1 cellular context compared by ENCODE assay signal in genomic region chr18:24672165-24672950, GRCh38.
TF ChIP-seq lines count a peak whose summit lies in the region.

No MANE protein-coding gene starts in this region.

TF ChIP-seq in GM12878, 131 proteins besides CTCF, POLR2A, EP300 and RAD21 (continued from another document):
- TF ChIP-seq, protein P1, sequence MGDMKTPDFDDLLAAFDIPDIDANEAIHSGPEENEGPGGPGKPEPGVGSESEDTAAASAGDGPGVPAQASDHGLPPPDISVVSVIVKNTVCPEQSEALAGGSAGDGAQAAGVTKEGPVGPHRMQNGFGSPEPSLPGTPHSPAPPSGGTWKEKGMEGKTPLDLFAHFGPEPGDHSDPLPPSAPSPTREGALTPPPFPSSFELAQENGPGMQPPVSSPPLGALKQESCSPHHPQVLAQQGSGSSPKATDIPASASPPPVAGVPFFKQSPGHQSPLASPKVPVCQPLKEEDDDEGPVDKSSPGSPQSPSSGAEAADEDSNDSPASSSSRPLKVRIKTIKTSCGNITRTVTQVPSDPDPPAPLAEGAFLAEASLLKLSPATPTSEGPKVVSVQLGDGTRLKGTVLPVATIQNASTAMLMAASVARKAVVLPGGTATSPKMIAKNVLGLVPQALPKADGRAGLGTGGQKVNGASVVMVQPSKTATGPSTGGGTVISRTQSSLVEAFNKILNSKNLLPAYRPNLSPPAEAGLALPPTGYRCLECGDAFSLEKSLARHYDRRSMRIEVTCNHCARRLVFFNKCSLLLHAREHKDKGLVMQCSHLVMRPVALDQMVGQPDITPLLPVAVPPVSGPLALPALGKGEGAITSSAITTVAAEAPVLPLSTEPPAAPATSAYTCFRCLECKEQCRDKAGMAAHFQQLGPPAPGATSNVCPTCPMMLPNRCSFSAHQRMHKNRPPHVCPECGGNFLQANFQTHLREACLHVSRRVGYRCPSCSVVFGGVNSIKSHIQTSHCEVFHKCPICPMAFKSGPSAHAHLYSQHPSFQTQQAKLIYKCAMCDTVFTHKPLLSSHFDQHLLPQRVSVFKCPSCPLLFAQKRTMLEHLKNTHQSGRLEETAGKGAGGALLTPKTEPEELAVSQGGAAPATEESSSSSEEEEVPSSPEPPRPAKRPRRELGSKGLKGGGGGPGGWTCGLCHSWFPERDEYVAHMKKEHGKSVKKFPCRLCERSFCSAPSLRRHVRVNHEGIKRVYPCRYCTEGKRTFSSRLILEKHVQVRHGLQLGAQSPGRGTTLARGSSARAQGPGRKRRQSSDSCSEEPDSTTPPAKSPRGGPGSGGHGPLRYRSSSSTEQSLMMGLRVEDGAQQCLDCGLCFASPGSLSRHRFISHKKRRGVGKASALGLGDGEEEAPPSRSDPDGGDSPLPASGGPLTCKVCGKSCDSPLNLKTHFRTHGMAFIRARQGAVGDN (IDR thresholded peaks at IDR 0.05): no peak
- TF ChIP-seq MYC (IDR thresholded peaks at IDR 0.05; ENCODE audit: insufficient read depth, insufficient read length, insufficient replicate concordance, low read length, severe bottlenecking): no peak
- no peak for TF ChIP-seq EED (IDR thresholded peaks at IDR 0.05; ENCODE audit: low read depth)
- TF ChIP-seq CHD2 (IDR thresholded peaks at IDR 0.05; ENCODE audit: borderline replicate concordance, low read depth, low read length): no peak
- no peak for TF ChIP-seq FOXM1 (IDR thresholded peaks at IDR 0.05; ENCODE audit: low read depth, low read length)
- no peak for TF ChIP-seq SMARCA5 (IDR thresholded peaks at IDR 0.05)
- no peak for TF ChIP-seq NFYA (IDR thresholded peaks at IDR 0.05; ENCODE audit: borderline replicate concordance, low read depth, low read length)
- no peak for TF ChIP-seq ETV6 (conservative IDR thresholded peaks at IDR 0.05 in 1 of 2, IDR thresholded peaks at IDR 0.05 in 1 of 2; ENCODE audit: borderline replicate concordance in 1 of 2, low read depth in 1 of 2)
